In genomic region chr14:96584199-96584906, GRCh38 we compare ENCODE assay signal across 8 cellular contexts.
DNase-seq lines count a peak whose midpoint lies in the region; ATAC-seq, FAIRE-seq and TF ChIP-seq lines count a peak whose summit lies in the region.

No MANE protein-coding gene starts in this region.

- no TSS peak for BruUV-seq in A673 (replicated peaks; lab: Mats Ljungman, UMichigan)

- CTCF ChIA-PET in A673 (lab: Charles Lee): no interaction called here

- dilution Hi-C loops in keratinocyte (cut with MboI; ENCODE audit: extremely low pct_ligation_motif_present, low sequenced_read_pairs): no loop called here

- peak; percentile 58 for TF ChIP-seq CTCF in A673 (conservative IDR thresholded peaks at IDR 0.05; ENCODE audit: low read depth, low read length)
- TF ChIP-seq CTCF in GM12873 (IDR thresholded peaks at IDR 0.05; ENCODE audit: insufficient read depth, low read depth, low read length, missing control alignments): peak; percentile 69
- peak; percentile 18 to 58 (median 31) for TF ChIP-seq CTCF in keratinocyte (optimal IDR thresholded peaks at IDR 0.05 in 1 of 3, IDR thresholded peaks at IDR 0.05 in 1 of 3, conservative IDR thresholded peaks at IDR 0.05 in 1 of 3; ENCODE audit: extremely low read depth in 1 of 3, insufficient read depth in 2 of 3, low read length in 3 of 3)
- peak; percentile 86 for TF ChIP-seq CTCF in type B pancreatic cell (conservative IDR thresholded peaks at IDR 0.05)

- POLR2A ChIA-PET in A673 (lab: Charles Lee; ENCODE audit: low non-redundant PET): no interaction called here

- H3K9ac ChIP-seq in keratinocyte (ENCODE audit: control insufficient read depth, extremely low read depth, insufficient read depth, low read length): no peak overlapping the region

- ATAC-seq in HG02943 (IDR thresholded peaks at IDR 0.05; ENCODE audit: low read depth, unreplicated experiment) (peak; percentile 60), HG02840 (IDR thresholded peaks at IDR 0.05; ENCODE audit: low FRiP score, unreplicated experiment) (no peak)

- no peak overlapping the region for H3K27ac ChIP-seq in A673 (ENCODE audit: low read depth, low read length, poor library complexity, severe bottlenecking)
- no peak overlapping the region for H3K27ac ChIP-seq in keratinocyte (ENCODE audit: control insufficient read depth, insufficient read depth, low read length)

- no peaks in the 10 kb centered on the region for H3K27me3 ChIP-seq in A673 (replicated peaks; ENCODE audit: insufficient read depth, low read depth, low read length, poor library complexity)
- no peaks in the 10 kb centered on the region for H3K27me3 ChIP-seq in keratinocyte (ENCODE audit: control insufficient read depth, extremely low read depth, insufficient read depth, low read length)

- no peaks in the 10 kb centered on the region for H3K9me3 Mint-ChIP-seq in activated naive CD8-positive, alpha-beta T cell treated with anti-CD3 and anti-CD28 coated beads for 36 hours
- H3K9me3 Mint-ChIP-seq in type B pancreatic cell: no peaks in the 10 kb centered on the region

- intact Hi-C loops in A673 (cut with micrococcal nuclease; ENCODE audit: unreplicated experiment): no loop called here

- H3K79me2 ChIP-seq in keratinocyte (ENCODE audit: control insufficient read depth, insufficient read depth, low read length): no peaks in the 10 kb centered on the region

- H3K9me3 ChIP-seq in A673 (ENCODE audit: low read depth, low read length, poor library complexity, severe bottlenecking): no peaks in the 10 kb centered on the region
- no peaks in the 10 kb centered on the region for H3K9me3 ChIP-seq in keratinocyte (ENCODE audit: control insufficient read depth, low read depth, low read length)

- no peaks in the 10 kb centered on the region for H3K9me1 ChIP-seq in keratinocyte (ENCODE audit: control insufficient read depth, extremely low read depth, insufficient read depth, low read length)

- no peak for FAIRE-seq in keratinocyte (lab: Jason Lieb, UNC)

- peaks cover 17% of the 10 kb centered on the region for H3K27me3 Mint-ChIP-seq in activated naive CD8-positive, alpha-beta T cell treated with anti-CD3 and anti-CD28 coated beads for 36 hours
- peaks cover 27% of the 10 kb centered on the region for H3K27me3 Mint-ChIP-seq in type B pancreatic cell

- no peak overlapping the region for H3K27ac Mint-ChIP-seq in activated naive CD8-positive, alpha-beta T cell treated with anti-CD3 and anti-CD28 coated beads for 36 hours
- no peak overlapping the region for H3K27ac Mint-ChIP-seq in type B pancreatic cell

- no peak overlapping the region for H3K4me2 ChIP-seq in keratinocyte (ENCODE audit: control insufficient read depth, extremely low read depth, insufficient read depth, low read depth, low read length)

- no peaks in the 10 kb centered on the region for H4K20me1 ChIP-seq in keratinocyte (ENCODE audit: control insufficient read depth, extremely low read depth, insufficient read depth, low read length)

- H3K4me1 Mint-ChIP-seq in activated naive CD8-positive, alpha-beta T cell treated with anti-CD3 and anti-CD28 coated beads for 36 hours: peaks cover 4% of the 10 kb centered on the region
- peaks cover 13% of the 10 kb centered on the region for H3K4me1 Mint-ChIP-seq in type B pancreatic cell (ENCODE audit: unreplicated experiment)

- DNase-seq in A673 (ENCODE audit: low spot score): peak; percentile 55
- DNase-seq in NCI-H526 (lab: John Stamatoyannopoulos, UW): peak; percentile 57 to 90
- peak; percentile 49 for DNase-seq in activated naive CD8-positive, alpha-beta T cell treated with anti-CD3 and anti-CD28 coated beads for 36 hours
- DNase-seq in keratinocyte (ENCODE audit: low read depth, low spot score): no peak
- peak; percentile 79 for DNase-seq in type B pancreatic cell (ENCODE audit: extremely low spot score, unreplicated experiment)

- H3K36me3 ChIP-seq in A673 (ENCODE audit: insufficient read depth, low read length, poor library complexity, severe bottlenecking) (no peaks in the 10 kb centered on the region), keratinocyte (ENCODE audit: control insufficient read depth in 2 of 2, extremely low read depth in 1 of 2, insufficient read depth in 2 of 2, low read length in 2 of 2) (no peaks in the 10 kb centered on the region)

- H3K4me3 Mint-ChIP-seq in activated naive CD8-positive, alpha-beta T cell treated with anti-CD3 and anti-CD28 coated beads for 36 hours: no peak overlapping the region
- no peak overlapping the region for H3K4me3 Mint-ChIP-seq in type B pancreatic cell

- no peaks in the 10 kb centered on the region for H3K36me3 Mint-ChIP-seq in activated naive CD8-positive, alpha-beta T cell treated with anti-CD3 and anti-CD28 coated beads for 36 hours
- no peaks in the 10 kb centered on the region for H3K36me3 Mint-ChIP-seq in type B pancreatic cell

- no peak overlapping the region for H2AFZ ChIP-seq in keratinocyte (ENCODE audit: control insufficient read depth, low read length)

- H3K4me3 ChIP-seq in A673 (ENCODE audit: low read depth, low read length, poor library complexity, severe bottlenecking): no peak overlapping the region
- H3K4me3 ChIP-seq in keratinocyte (ENCODE audit: control insufficient read depth in 2 of 3, extremely low read depth in 1 of 3, insufficient read depth in 2 of 3, low read depth in 1 of 3, low read length in 3 of 3): no peak overlapping the region

- H3K4me1 ChIP-seq in A673 (ENCODE audit: insufficient read depth, low read length, poor library complexity, severe bottlenecking) (peaks cover 17% of the 10 kb centered on the region), keratinocyte (ENCODE audit: control insufficient read depth, extremely low read depth, insufficient read depth, low read length) (no peaks in the 10 kb centered on the region)

Comparison
In these comparisons a context has a peak if more than half of its experiments do, and no peak if none do; other contexts are left out.
1. CTCF ChIP-seq: peak in every context shown above with its lines; median percentile 86 in type B pancreatic cell; 69 in GM12873; 58 in A673; 31 in keratinocyte.